2 cellular contexts compared by ENCODE assay signal in the genomic region with DNA sequence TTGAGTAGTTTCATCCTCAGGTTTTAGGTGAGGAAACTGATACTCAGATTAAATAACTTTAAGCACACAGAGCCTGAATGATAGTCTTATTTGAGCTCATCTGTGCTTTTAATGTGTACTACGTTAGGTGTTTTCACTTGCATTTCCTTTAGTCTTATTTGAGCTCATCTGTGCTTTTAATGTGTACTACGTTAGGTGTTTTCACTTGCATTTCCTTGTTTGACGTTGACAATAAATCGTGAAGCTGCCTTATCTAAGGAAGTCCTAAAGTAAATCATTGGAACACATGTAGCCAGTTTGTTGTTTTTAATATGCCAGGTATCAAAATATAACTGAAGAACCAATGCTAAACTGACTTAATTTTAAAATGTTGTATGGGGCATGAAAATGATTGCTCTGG.
TF ChIP-seq lines count a peak whose summit lies in the region.

No MANE protein-coding gene starts in this region.

TF ChIP-seq in SK-N-SH, 30 proteins besides CTCF, POLR2A, EP300 and RAD21 (continued from another document):
- TF ChIP-seq FOXM1 (IDR thresholded peaks at IDR 0.05; ENCODE audit: low read depth): no peak
- TF ChIP-seq, protein P1, sequence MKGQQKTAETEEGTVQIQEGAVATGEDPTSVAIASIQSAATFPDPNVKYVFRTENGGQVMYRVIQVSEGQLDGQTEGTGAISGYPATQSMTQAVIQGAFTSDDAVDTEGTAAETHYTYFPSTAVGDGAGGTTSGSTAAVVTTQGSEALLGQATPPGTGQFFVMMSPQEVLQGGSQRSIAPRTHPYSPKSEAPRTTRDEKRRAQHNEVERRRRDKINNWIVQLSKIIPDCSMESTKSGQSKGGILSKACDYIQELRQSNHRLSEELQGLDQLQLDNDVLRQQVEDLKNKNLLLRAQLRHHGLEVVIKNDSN (IDR thresholded peaks at IDR 0.05; ENCODE audit: borderline replicate concordance, low read depth): no peak

TF ChIP-seq in SK-N-SH treated with all-trans-retinoic acid at 6 μM for 48 hours, 23 proteins besides CTCF, POLR2A, EP300 and RAD21 (continued from another document):
- TF ChIP-seq, protein P2, sequence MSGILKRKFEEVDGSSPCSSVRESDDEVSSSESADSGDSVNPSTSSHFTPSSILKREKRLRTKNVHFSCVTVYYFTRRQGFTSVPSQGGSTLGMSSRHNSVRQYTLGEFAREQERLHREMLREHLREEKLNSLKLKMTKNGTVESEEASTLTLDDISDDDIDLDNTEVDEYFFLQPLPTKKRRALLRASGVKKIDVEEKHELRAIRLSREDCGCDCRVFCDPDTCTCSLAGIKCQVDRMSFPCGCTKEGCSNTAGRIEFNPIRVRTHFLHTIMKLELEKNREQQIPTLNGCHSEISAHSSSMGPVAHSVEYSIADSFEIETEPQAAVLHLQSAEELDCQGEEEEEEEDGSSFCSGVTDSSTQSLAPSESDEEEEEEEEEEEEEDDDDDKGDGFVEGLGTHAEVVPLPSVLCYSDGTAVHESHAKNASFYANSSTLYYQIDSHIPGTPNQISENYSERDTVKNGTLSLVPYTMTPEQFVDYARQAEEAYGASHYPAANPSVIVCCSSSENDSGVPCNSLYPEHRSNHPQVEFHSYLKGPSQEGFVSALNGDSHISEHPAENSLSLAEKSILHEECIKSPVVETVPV (CRISPR knock-in tag; IDR thresholded peaks at IDR 0.05): no peak
- no peak for TF ChIP-seq GLIS3 (CRISPR knock-in tag; IDR thresholded peaks at IDR 0.05)
TF ChIP-seq in SK-N-SH treated with all-trans-retinoic acid at 6 μM for 48 hours: peak in this region for 0.
